19 cellular contexts compared by ENCODE assay signal in genomic region chr5:75622564-75622963, GRCh38. TPM values are rescaled to one million over a fixed set of nuclear protein-coding genes. Genes with fewer than 3 reads are reported as not detected.
DNase-seq lines count a peak whose midpoint lies in the region; ATAC-seq, FAIRE-seq and TF ChIP-seq lines count a peak whose summit lies in the region.
"Had no signal": no experiment of that assay in that cellular context is flagged by ENCODE, and none has a peak within 500 bp of the region (broad histone marks: within the 10 kb centered on the region; RNA-seq: fewer than 3 reads in every experiment).

No MANE protein-coding gene starts in this region.

- H3K36me3 ChIP-seq in Caco-2 (ENCODE audit: control insufficient read depth, insufficient read depth, low read length) (no peaks in the 10 kb centered on the region), lung (ENCODE audit: control insufficient read depth in 2 of 2, insufficient read depth in 2 of 2, low read length in 2 of 2) (no peaks in the 10 kb centered on the region)

- POLR2A ChIA-PET in Caco-2 (lab: Charles Lee) = interaction anchor here (0.5 to 0.9 kb wide), 2 partner anchors 111 to 286 kb away, joined by 3 to 18 read pairs; partner anchors contain the start of genes CERT1 and POLK

- H3K9me3 ChIP-seq in Caco-2 (no peaks in the 10 kb centered on the region), lung (ENCODE audit: control insufficient read depth in 2 of 2, insufficient read depth in 1 of 2, low read length in 1 of 2) (peaks cover 0 to 2% of the 10 kb centered on the region in 2 donors), T-helper 17 cell (ENCODE audit: control insufficient read depth, low read length, poor library complexity, severe bottlenecking) (no peaks in the 10 kb centered on the region)

- WGBS in lung, 2 donors = 68 to 91% methylated on average over 4 of the region's 4 CpGs

- FAIRE-seq in colon (lab: Jason Lieb, UNC) = peak; percentile 51
- FAIRE-seq: GM12878 had no signal

- H3K4me1 Mint-ChIP-seq in Caco-2 (ENCODE audit: low read depth, unreplicated experiment) (peaks cover 39% of the 10 kb centered on the region), T-helper 17 cell (no peaks in the 10 kb centered on the region)
- H3K4me1 Mint-ChIP-seq in stimulated activated memory B cell treated with anti-CD40 and anti-IgM and Interleukin-4, amounts not matched to agents 10 μg/mL and 1 μg/mL and 100 μg/mL, for 72 hours = peaks cover 4% of the 10 kb centered on the region
- H3K4me1 Mint-ChIP-seq: activated B cell treated with CpG ODN at 0.5 μM for 24 hours, H9 had no signal

- CTCF ChIA-PET in Caco-2 (lab: Charles Lee) = no interaction called here

- in situ Hi-C loops in KBM-7 (cut with MboI; ENCODE audit: low pct_unique_long_range_greater_than_20kb, low sequenced_read_pairs) = no loop called here

- intact Hi-C loops in Caco-2 (cut with micrococcal nuclease; ENCODE audit: unreplicated experiment) = no loop called here

- BruUV-seq in Caco-2 (replicated peaks; lab: Mats Ljungman, UMichigan) = no TSS peak

- H3K4me3 ChIP-seq in Caco-2 (ENCODE audit: low read depth, low read length) = no peak overlapping the region
- no peak overlapping the region for H3K4me3 ChIP-seq in lung
- H3K4me3 ChIP-seq: GM12878 had no signal

- H3K4me3 Mint-ChIP-seq in Caco-2 (ENCODE audit: unreplicated experiment) (no peak overlapping the region), T-helper 17 cell (no peak overlapping the region)
- no peak overlapping the region for H3K4me3 Mint-ChIP-seq in stimulated activated memory B cell treated with anti-CD40 and anti-IgM and Interleukin-4, amounts not matched to agents 10 μg/mL and 1 μg/mL and 100 μg/mL, for 72 hours
- H3K4me3 Mint-ChIP-seq: activated B cell treated with CpG ODN at 0.5 μM for 24 hours; activated naive CD4-positive, alpha-beta T cell treated with anti-CD3 and anti-CD28 coated beads for 36 hours; CD4-positive, alpha-beta T cell; H9 had no signal

- H3K27me3 ChIP-seq in Caco-2 (replicated peaks; ENCODE audit: control insufficient read depth, insufficient read depth, low read length) (no peaks in the 10 kb centered on the region), lung (ENCODE audit: control insufficient read depth, insufficient read depth) (no peaks in the 10 kb centered on the region)

- DNase-seq in Caco-2 = peak; percentile 59 to 77
- peak; percentile 87 for DNase-seq in NCI-H187 treated with DMSO at 0.1 percent for 48 hours (lab: John Stamatoyannopoulos, UW)
- no peak for DNase-seq in lung (ENCODE audit: low spot score)
- DNase-seq in T-helper 17 cell = no peak
- DNase-seq in KBM-7 = no peak
- DNase-seq in stimulated activated CD8-positive, alpha-beta memory T cell treated with anti-CD3 and anti-CD28 coated beads, Interleukin-4, amount 100 ng/mL, for 48 hours = no peak
- DNase-seq: activated B cell treated with CpG ODN at 0.5 μM for 24 hours; activated naive CD4-positive, alpha-beta T cell treated with anti-CD3 and anti-CD28 coated beads for 36 hours; CD4-positive, alpha-beta T cell; effector memory CD4-positive, alpha-beta T cell; foreskin melanocyte; H9; NCI-H1417 treated with DMSO at 0.1 percent for 48 hours; NCI-H510A; occipital lobe; OCI-M1 had no signal

- H3K27ac Mint-ChIP-seq in Caco-2 (ENCODE audit: unreplicated experiment) (peak overlapping the region; percentile 61), T-helper 17 cell (no peak overlapping the region)
- H3K27ac Mint-ChIP-seq in stimulated activated memory B cell treated with anti-CD40 and anti-IgM and Interleukin-4, amounts not matched to agents 10 μg/mL and 1 μg/mL and 100 μg/mL, for 72 hours = no peak overlapping the region
- H3K27ac Mint-ChIP-seq: activated B cell treated with CpG ODN at 0.5 μM for 24 hours; activated naive CD4-positive, alpha-beta T cell treated with anti-CD3 and anti-CD28 coated beads for 36 hours; CD4-positive, alpha-beta T cell; H9 had no signal

- H3K27me3 Mint-ChIP-seq in Caco-2 (ENCODE audit: insufficient read depth, unreplicated experiment) (no peaks in the 10 kb centered on the region), T-helper 17 cell (no peaks in the 10 kb centered on the region)
- no peaks in the 10 kb centered on the region for H3K27me3 Mint-ChIP-seq in stimulated activated memory B cell treated with anti-CD40 and anti-IgM and Interleukin-4, amounts not matched to agents 10 μg/mL and 1 μg/mL and 100 μg/mL, for 72 hours
- H3K27me3 Mint-ChIP-seq: activated B cell treated with CpG ODN at 0.5 μM for 24 hours; CD4-positive, alpha-beta T cell had no signal

- H3K9me3 Mint-ChIP-seq in Caco-2 (ENCODE audit: unreplicated experiment) = no peaks in the 10 kb centered on the region
- no peaks in the 10 kb centered on the region for H3K9me3 Mint-ChIP-seq in stimulated activated memory B cell treated with anti-CD40 and anti-IgM and Interleukin-4, amounts not matched to agents 10 μg/mL and 1 μg/mL and 100 μg/mL, for 72 hours
- H3K9me3 Mint-ChIP-seq: activated B cell treated with CpG ODN at 0.5 μM for 24 hours; activated naive CD4-positive, alpha-beta T cell treated with anti-CD3 and anti-CD28 coated beads for 36 hours; CD4-positive, alpha-beta T cell; H9 had no signal

- peaks cover 71% of the 10 kb centered on the region for H3K4me1 ChIP-seq in Caco-2
- peaks cover 0 to 3% of the 10 kb centered on the region in 2 donors for H3K4me1 ChIP-seq in lung (ENCODE audit: control insufficient read depth in 2 of 2, insufficient read depth in 2 of 2, low read length in 2 of 2)

- TF ChIP-seq CTCF in Caco-2 (IDR thresholded peaks at IDR 0.05; ENCODE audit: insufficient read depth in 1 of 2, low read depth in 1 of 2, low read length in 1 of 2, severe bottlenecking in 1 of 2, unreplicated experiment in 1 of 2) = no peak
- no peak for TF ChIP-seq CTCF in lung (IDR thresholded peaks at IDR 0.05; ENCODE audit: control extremely low read depth, extremely low read depth)

- ATAC-seq in lung (ENCODE audit: insufficient read depth, low FRiP score) (peak; percentile 75), T-helper 17 cell (no peak)
- no peak for ATAC-seq in stimulated activated memory B cell treated with anti-CD40 and anti-IgM and Interleukin-4, amounts not matched to agents 10 μg/mL and 1 μg/mL and 100 μg/mL, for 72 hours
- ATAC-seq: GM12878 had no signal

- H3K36me3 Mint-ChIP-seq in Caco-2 (ENCODE audit: insufficient read depth, unreplicated experiment) (no peaks in the 10 kb centered on the region), T-helper 17 cell (ENCODE audit: low read depth) (peaks cover 3% of the 10 kb centered on the region)
- no peaks in the 10 kb centered on the region for H3K36me3 Mint-ChIP-seq in stimulated activated memory B cell treated with anti-CD40 and anti-IgM and Interleukin-4, amounts not matched to agents 10 μg/mL and 1 μg/mL and 100 μg/mL, for 72 hours

- H3K27ac ChIP-seq in lung (ENCODE audit: low read depth in 1 of 2, low read length in 1 of 2) = peak overlapping the region in 1 of 2 donors; percentile 54

RNA-seq across cellular contexts. Expression of gene ANKDD1B, which starts 11.3 kb away (rescaled TPM):
- total RNA-seq in Caco-2 (2022) (0.63 and 0.88 TPM in 2 replicates), lung (1 to 10 TPM; 8.0 to 9.4 TPM), T-helper 17 cell (under 1 TPM; 0.42 to 0.57 TPM)
- 1 to 10 TPM; 1.3 to 3.8 TPM for polyA plus RNA-seq in lung
- total RNA-seq: activated naive CD4-positive, alpha-beta T cell treated with anti-CD3 and anti-CD28 coated beads for 36 hours had no signal

Comparison
In these comparisons a context has a peak if more than half of its experiments do, and no peak if none do; other contexts are left out.
1. DNase-seq: peak in Caco-2 (2 of 2) and NCI-H187 treated with DMSO at 0.1 percent for 48 hours (single experiment); none in lung (single experiment), T-helper 17 cell (0 of 3), KBM-7 (single experiment) and stimulated activated CD8-positive, alpha-beta memory T cell treated with anti-CD3 and anti-CD28 coated beads, Interleukin-4, amount 100 ng/mL, for 48 hours (single experiment).